Comparison of ENCODE assay signal across 1 cellular context in the genomic region with DNA sequence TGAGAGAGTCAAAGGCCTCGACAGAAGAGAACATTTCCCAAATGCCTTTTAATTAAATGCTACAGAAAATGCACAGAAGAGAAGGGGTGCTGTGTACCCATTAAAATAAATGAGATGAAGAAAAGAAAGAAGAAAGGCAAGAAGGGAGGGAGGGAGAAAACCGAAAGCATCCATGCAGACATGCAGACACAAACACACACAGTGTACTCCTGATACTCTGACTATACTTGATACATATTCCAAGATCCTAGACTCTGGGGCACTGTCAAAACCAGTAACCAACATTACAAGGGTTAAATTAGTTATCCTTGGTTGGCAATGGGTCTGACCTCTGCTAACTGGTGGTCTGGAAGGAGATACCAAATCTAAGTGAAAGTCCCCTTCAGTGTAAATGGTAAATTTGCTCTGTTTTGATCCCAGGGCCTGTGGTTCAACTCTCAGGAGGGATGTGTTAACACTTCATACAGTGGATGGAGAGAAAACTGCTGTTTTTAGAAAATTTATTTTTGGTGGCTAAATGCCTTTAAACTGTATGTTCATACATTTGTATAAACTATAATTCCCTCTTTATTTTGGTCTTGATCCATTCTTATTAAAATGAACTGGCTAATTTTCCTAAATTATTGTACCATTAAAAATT.
TF ChIP-seq lines count a peak whose summit lies in the region.

No MANE protein-coding gene starts in this region.

TF ChIP-seq in IMR-90, 13 proteins besides CTCF, POLR2A, EP300 and RAD21:
- TF ChIP-seq, protein P1, sequence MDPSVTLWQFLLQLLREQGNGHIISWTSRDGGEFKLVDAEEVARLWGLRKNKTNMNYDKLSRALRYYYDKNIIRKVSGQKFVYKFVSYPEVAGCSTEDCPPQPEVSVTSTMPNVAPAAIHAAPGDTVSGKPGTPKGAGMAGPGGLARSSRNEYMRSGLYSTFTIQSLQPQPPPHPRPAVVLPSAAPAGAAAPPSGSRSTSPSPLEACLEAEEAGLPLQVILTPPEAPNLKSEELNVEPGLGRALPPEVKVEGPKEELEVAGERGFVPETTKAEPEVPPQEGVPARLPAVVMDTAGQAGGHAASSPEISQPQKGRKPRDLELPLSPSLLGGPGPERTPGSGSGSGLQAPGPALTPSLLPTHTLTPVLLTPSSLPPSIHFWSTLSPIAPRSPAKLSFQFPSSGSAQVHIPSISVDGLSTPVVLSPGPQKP (IDR thresholded peaks at IDR 0.05; ENCODE audit: borderline replicate concordance, low read depth, low read length) = no peak
- TF ChIP-seq USF2 (IDR thresholded peaks at IDR 0.05; ENCODE audit: low read depth, low read length) (no peak), SMC3 (IDR thresholded peaks at IDR 0.05; ENCODE audit: low read depth, low read length) (no peak), NFE2L2 (IDR thresholded peaks at IDR 0.05; ENCODE audit: low read depth, low read length) (no peak), CEBPB (IDR thresholded peaks at IDR 0.05; ENCODE audit: low read depth, low read length) (no peak), FOS (IDR thresholded peaks at IDR 0.05; ENCODE audit: low read depth, low read length) (no peak), MXI1 (IDR thresholded peaks at IDR 0.05; ENCODE audit: borderline replicate concordance, low read depth, low read length) (no peak), BHLHE40 (IDR thresholded peaks at IDR 0.05; ENCODE audit: low read depth, low read length) (no peak), MAFK (IDR thresholded peaks at IDR 0.05; ENCODE audit: low read depth, low read length) (no peak), MAZ (IDR thresholded peaks at IDR 0.05; ENCODE audit: borderline replicate concordance, low read depth, low read length) (no peak), RFX5 (IDR thresholded peaks at IDR 0.05; ENCODE audit: low read depth, low read length) (no peak), CHD1 (IDR thresholded peaks at IDR 0.05; ENCODE audit: low read depth, low read length) (no peak), RCOR1 (IDR thresholded peaks at IDR 0.05; ENCODE audit: insufficient replicate concordance, low read length) (no peak)
